In the genomic region with DNA sequence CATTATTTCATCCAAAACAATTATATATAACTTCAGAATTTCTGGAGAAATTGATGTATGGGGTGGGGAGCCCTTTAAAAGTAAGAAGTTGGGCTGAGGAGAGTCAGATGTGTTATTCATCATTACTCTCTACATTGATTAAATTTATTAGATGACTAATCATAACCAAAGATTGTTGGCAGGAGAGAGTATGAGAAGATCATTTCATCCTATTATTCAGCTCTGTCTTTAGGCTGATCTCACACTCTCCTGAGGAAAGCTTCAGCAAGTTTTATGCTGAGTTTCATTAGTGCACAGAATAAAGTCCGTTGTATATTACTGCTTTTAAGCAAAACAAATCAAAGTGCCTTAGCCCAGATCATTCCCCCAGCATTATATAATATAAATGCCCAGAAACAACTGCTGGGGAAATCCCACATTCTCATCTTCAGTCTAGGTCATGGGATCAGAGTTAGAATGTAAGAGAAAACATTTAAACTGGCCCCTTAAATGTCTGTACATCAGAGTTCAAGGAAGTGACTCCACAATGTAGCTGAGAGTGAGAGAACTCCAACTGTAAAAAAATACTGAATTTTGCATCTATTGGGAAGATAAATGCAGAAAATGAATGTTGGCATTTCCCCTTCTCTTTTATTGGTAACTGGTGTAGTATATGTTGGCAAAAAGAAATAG, we compare ENCODE assay signal across 18 cellular contexts.
A peak's percentile ranks its signal among the peaks of the same experiment; 100 is the strongest.
DNase-seq lines count a peak whose midpoint lies in the region; ATAC-seq, FAIRE-seq and TF ChIP-seq lines count a peak whose summit lies in the region.
"Had no signal": no experiment of that assay in that cellular context is flagged by ENCODE, and none has a peak within 500 bp of the region (broad histone marks: within the 10 kb centered on the region; RNA-seq: fewer than 3 reads in every experiment).

No MANE protein-coding gene starts in this region.

- FAIRE-seq in bronchial epithelial cell (lab: Jason Lieb, UNC), result no peak
- FAIRE-seq: A204.1, GM12892 had no signal

- H4K20me1 ChIP-seq in PC-3 (ENCODE audit: low read length), result no peaks in the 10 kb centered on the region

- peak; percentile 82 for ATAC-seq in PC-3
- no peak for ATAC-seq in GM18873 (IDR thresholded peaks at IDR 0.05; ENCODE audit: low FRiP score, unreplicated experiment)

- POLR2A ChIA-PET in PC-3 (lab: Charles Lee; ENCODE audit: unreplicated experiment), result no interaction called here
- POLR2A ChIA-PET in HEK293T (lab: Yijun Ruan, JAX), result no interaction called here

- H3K9me2 ChIP-seq in PC-3 (replicated peaks; ENCODE audit: low read length), result no peaks in the 10 kb centered on the region

- TF ChIP-seq CTCF in PC-3 (conservative IDR thresholded peaks at IDR 0.05; ENCODE audit: low read depth, low read length) (no peak), bronchial epithelial cell (IDR thresholded peaks at IDR 0.05; ENCODE audit: insufficient read depth, low read length, severe bottlenecking) (no peak)

- no peaks in the 10 kb centered on the region for H3K79me2 ChIP-seq in PC-3 (ENCODE audit: low read length)

- peaks cover 15% of the 10 kb centered on the region for H3K4me1 ChIP-seq in PC-3 (ENCODE audit: insufficient read depth, low read length)

- peak overlapping the region; percentile 64 for H3K4me2 ChIP-seq in PC-3 (ENCODE audit: low read length)

- H3K9ac ChIP-seq in PC-3 (ENCODE audit: low read length), result peak overlapping the region; percentile 41

- no peaks in the 10 kb centered on the region for H3K27me3 ChIP-seq in PC-3 (ENCODE audit: low read length)
- no peaks in the 10 kb centered on the region for H3K27me3 ChIP-seq in bronchial epithelial cell (ENCODE audit: control insufficient read depth, insufficient read depth, low read length)

- no peaks in the 10 kb centered on the region for H3K36me3 ChIP-seq in PC-3 (ENCODE audit: low read depth, low read length)
- H3K36me3 ChIP-seq in bronchial epithelial cell (ENCODE audit: control insufficient read depth, insufficient read depth, low read length), result no peaks in the 10 kb centered on the region

- intact Hi-C loops in PC-3 (cut with micrococcal nuclease), result no loop called here

- H3K27ac ChIP-seq in PC-3 (ENCODE audit: low read length), result peak overlapping the region; percentile 77

- H3F3A ChIP-seq in PC-3 (ENCODE audit: low read length, unreplicated experiment), result no peaks in the 10 kb centered on the region

- H2AFZ ChIP-seq in PC-3 (ENCODE audit: low read length), result peak overlapping the region; percentile 29

- no peaks in the 10 kb centered on the region for H3K9me3 ChIP-seq in PC-3 (ENCODE audit: low read length)

- peak; percentile 11 for DNase-seq in EH (ENCODE audit: low read depth)
- peak; percentile 69 for DNase-seq in PC-3
- peak; percentile 12 for DNase-seq in bronchial epithelial cell (ENCODE audit: low read depth)
- peak; percentile 41 for DNase-seq in iris pigment epithelial cell (ENCODE audit: low read depth)
- no peak for DNase-seq in NCI-H146 (lab: John Stamatoyannopoulos, UW)
- DNase-seq in NCI-H187 treated with DMSO at 0.1 percent for 48 hours (lab: John Stamatoyannopoulos, UW), result no peak
- DNase-seq in HEK293T (ENCODE audit: extremely low spot score), result no peak
- DNase-seq: C1 segment of cervical spinal cord, DMS79 treated with DMSO at 0.1 percent for 48 hours, GF-D8, NCI-H2029, NCI-H2171, NCI-H446 treated with DMSO at 0.1 percent for 48 hours, OCI-M1, RPMI8226 had no signal

- CTCF ChIA-PET in PC-3 (lab: Charles Lee), result no interaction called here
- CTCF ChIA-PET in HEK293T (lab: Yijun Ruan, JAX), result no interaction called here

- no TSS peak for BruUV-seq in PC-3 (replicated peaks; lab: Mats Ljungman, UMichigan)

- peak overlapping the region; percentile 17; the same call in 1 of the 2 replicates for H3K4me3 ChIP-seq in PC-3 (ENCODE audit: low read length)
- no peak overlapping the region for H3K4me3 ChIP-seq in bronchial epithelial cell (ENCODE audit: low read depth, low read length)

TF ChIP-seq in HEK293T, 16 proteins besides CTCF, POLR2A, EP300 and RAD21:
- TF ChIP-seq LEF1 (IDR thresholded peaks at IDR 0.05; ENCODE audit: borderline replicate concordance), result no peak
- no peak for TF ChIP-seq FOXK2 (IDR thresholded peaks at IDR 0.05)
- no peak for TF ChIP-seq FOXM1 (IDR thresholded peaks at IDR 0.05; ENCODE audit: borderline replicate concordance)
- TF ChIP-seq, protein P1, sequence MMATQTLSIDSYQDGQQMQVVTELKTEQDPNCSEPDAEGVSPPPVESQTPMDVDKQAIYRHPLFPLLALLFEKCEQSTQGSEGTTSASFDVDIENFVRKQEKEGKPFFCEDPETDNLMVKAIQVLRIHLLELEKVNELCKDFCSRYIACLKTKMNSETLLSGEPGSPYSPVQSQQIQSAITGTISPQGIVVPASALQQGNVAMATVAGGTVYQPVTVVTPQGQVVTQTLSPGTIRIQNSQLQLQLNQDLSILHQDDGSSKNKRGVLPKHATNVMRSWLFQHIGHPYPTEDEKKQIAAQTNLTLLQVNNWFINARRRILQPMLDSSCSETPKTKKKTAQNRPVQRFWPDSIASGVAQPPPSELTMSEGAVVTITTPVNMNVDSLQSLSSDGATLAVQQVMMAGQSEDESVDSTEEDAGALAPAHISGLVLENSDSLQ (IDR thresholded peaks at IDR 0.05), result no peak
- TF ChIP-seq TARDBP (IDR thresholded peaks at IDR 0.05), result no peak
- no peak for TF ChIP-seq NFRKB (IDR thresholded peaks at IDR 0.05)
- TF ChIP-seq SP1 (IDR thresholded peaks at IDR 0.05), result no peak
- TF ChIP-seq BHLHE40 (IDR thresholded peaks at IDR 0.05; ENCODE audit: borderline replicate concordance), result no peak
- no peak for TF ChIP-seq L3MBTL2 (conservative IDR thresholded peaks at IDR 0.05)
- TF ChIP-seq ELF4 (IDR thresholded peaks at IDR 0.05), result no peak
- no peak for TF ChIP-seq ARNT (IDR thresholded peaks at IDR 0.05)
- TF ChIP-seq ZNF384 (IDR thresholded peaks at IDR 0.05), result no peak
- TF ChIP-seq FOXA1 (IDR thresholded peaks at IDR 0.05), result no peak
- no peak for TF ChIP-seq HDGF (IDR thresholded peaks at IDR 0.05; ENCODE audit: borderline replicate concordance)
- TF ChIP-seq CTBP1 (IDR thresholded peaks at IDR 0.05; ENCODE audit: borderline replicate concordance), result no peak
- no peak for TF ChIP-seq SUZ12 (IDR thresholded peaks at IDR 0.05)

Comparison
In these comparisons a context has a peak if more than half of its experiments do, and no peak if none do; other contexts are left out.
1. DNase-seq: peak in EH (single experiment), PC-3 (single experiment), bronchial epithelial cell (single experiment) and iris pigment epithelial cell (single experiment); none in NCI-H146 (single experiment), NCI-H187 treated with DMSO at 0.1 percent for 48 hours (single experiment) and HEK293T (single experiment).